In the genomic region with DNA sequence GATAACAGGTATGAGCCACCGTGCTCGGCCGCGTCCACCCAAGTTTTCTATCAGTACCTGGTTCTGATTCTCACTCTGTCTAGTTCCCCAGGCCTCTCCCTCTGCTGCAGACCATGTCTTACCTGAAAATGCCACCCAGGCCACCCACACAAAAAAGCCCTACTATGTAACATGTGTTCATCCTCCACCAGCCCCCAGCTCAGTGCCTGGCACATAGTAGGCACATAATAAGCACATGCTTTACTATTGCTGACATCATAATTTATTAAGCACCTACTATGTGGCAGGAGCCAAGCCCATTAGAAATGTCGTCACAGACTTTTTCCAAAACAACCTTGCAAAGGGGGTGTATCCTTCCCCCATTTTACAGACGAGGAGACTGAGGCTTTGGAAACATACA, we compare ENCODE assay signal across 2 cellular contexts.
A peak's percentile ranks its signal among the peaks of the same experiment; 100 is the strongest.
TF ChIP-seq lines count a peak whose summit lies in the region.

No MANE protein-coding gene starts in this region.

TF ChIP-seq in K562, 482 proteins besides CTCF, POLR2A, EP300 and RAD21:
- no peak for TF ChIP-seq ZNF586 (CRISPR knock-in tag; conservative IDR thresholded peaks at IDR 0.05)
- TF ChIP-seq, protein P1, sequence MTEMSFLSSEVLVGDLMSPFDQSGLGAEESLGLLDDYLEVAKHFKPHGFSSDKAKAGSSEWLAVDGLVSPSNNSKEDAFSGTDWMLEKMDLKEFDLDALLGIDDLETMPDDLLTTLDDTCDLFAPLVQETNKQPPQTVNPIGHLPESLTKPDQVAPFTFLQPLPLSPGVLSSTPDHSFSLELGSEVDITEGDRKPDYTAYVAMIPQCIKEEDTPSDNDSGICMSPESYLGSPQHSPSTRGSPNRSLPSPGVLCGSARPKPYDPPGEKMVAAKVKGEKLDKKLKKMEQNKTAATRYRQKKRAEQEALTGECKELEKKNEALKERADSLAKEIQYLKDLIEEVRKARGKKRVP (CRISPR knock-in tag; IDR thresholded peaks at IDR 0.05) = no peak
- TF ChIP-seq ARID1B (IDR thresholded peaks at IDR 0.05) = no peak
- no peak for TF ChIP-seq SMARCB1 (IDR thresholded peaks at IDR 0.05; ENCODE audit: insufficient read length, low read depth)
- no peak for TF ChIP-seq KLF16 (IDR thresholded peaks at IDR 0.05)
- no peak for TF ChIP-seq ZNF717 (CRISPR knock-in tag; IDR thresholded peaks at IDR 0.05)
- TF ChIP-seq ZKSCAN1 (IDR thresholded peaks at IDR 0.05; ENCODE audit: low read depth, low read length) = peak; percentile 95
- TF ChIP-seq RBM25 (IDR thresholded peaks at IDR 0.05; ENCODE audit: low read depth, low read length, severe bottlenecking) = peak; percentile 82

TF ChIP-seq in H1, 55 proteins besides CTCF, POLR2A, EP300 and RAD21:
- TF ChIP-seq GABPA (IDR thresholded peaks at IDR 0.05; ENCODE audit: borderline replicate concordance, insufficient read depth, low read length) (no peak), SIRT6 (IDR thresholded peaks at IDR 0.05; ENCODE audit: low read length) (no peak), CHD1 (IDR thresholded peaks at IDR 0.05; ENCODE audit: low read depth, low read length) (no peak), KDM1A (IDR thresholded peaks at IDR 0.05; ENCODE audit: borderline replicate concordance, low read length) (no peak), BACH1 (IDR thresholded peaks at IDR 0.05; ENCODE audit: low read length) (no peak)
